Comparison of ENCODE assay signal across 9 cellular contexts in the genomic region with DNA sequence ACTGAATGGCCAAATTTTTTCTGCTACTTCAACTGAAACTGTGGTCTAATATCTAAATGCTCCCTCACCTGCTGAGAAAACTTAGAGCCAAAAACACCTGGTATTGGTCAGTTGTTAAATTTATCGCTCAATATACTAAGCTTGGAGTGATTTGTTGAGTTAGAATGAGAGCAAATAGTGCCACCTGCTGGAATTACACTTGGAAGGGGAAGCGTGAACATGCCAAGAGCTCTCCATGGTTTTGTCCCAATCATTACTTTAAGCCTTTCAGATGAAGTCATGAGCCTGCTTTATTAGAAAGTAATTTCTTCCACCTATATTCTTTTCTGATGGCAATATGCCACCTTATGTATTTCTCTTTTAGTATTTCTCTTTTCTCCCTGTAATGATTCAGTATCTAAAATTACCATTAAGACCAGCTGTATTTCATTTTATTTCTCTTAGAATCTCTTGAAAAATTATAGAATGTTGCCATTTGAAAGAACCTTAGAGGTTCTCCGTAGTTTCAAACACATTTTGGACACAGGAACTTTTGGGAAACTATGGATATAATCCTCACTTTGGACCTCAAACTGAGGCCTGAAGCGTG.
DNase-seq lines count a peak whose midpoint lies in the region; ATAC-seq and TF ChIP-seq lines count a peak whose summit lies in the region.
"Had no signal": no experiment of that assay in that cellular context is flagged by ENCODE, and none has a peak within 500 bp of the region (broad histone marks: within the 10 kb centered on the region; RNA-seq: fewer than 3 reads in every experiment).

No MANE protein-coding gene starts in this region.

- ATAC-seq in HG02588 (IDR thresholded peaks at IDR 0.05; ENCODE audit: unreplicated experiment) = no peak
- ATAC-seq in HG03095 (IDR thresholded peaks at IDR 0.05; ENCODE audit: unreplicated experiment) = no peak

- no peaks in the 10 kb centered on the region for H3K4me1 ChIP-seq in DOHH2 (ENCODE audit: control insufficient read depth, low read length)

- H3K27me3 ChIP-seq in DOHH2 (ENCODE audit: control insufficient read depth, low read length) = no peaks in the 10 kb centered on the region
- H3K27me3 ChIP-seq: neutrophil had no signal

- no peaks in the 10 kb centered on the region for H4K20me1 ChIP-seq in DOHH2 (ENCODE audit: control insufficient read depth, insufficient read depth, low read depth, low read length)

- no peaks in the 10 kb centered on the region for H3K36me3 ChIP-seq in DOHH2 (ENCODE audit: control insufficient read depth, low read length)
- H3K36me3 ChIP-seq: neutrophil had no signal

- H3K79me2 ChIP-seq in DOHH2 (ENCODE audit: control insufficient read depth, low read length) = no peaks in the 10 kb centered on the region

- no peak overlapping the region for H3K4me2 ChIP-seq in DOHH2 (ENCODE audit: low read length)

- H3K9me3 Mint-ChIP-seq in HFFc6 (peaks cover 21% of the 10 kb centered on the region), neural crest cell (peaks cover 5% of the 10 kb centered on the region)
- peaks cover 1% of the 10 kb centered on the region for H3K9me3 Mint-ChIP-seq in activated naive CD8-positive, alpha-beta T cell treated with anti-CD3 and anti-CD28 coated beads for 36 hours

- no peak overlapping the region for H3K27ac ChIP-seq in DOHH2 (ENCODE audit: low read depth, low read length)
- H3K27ac ChIP-seq: neutrophil had no signal

- TF ChIP-seq CTCF in DOHH2 (IDR thresholded peaks at IDR 0.05; ENCODE audit: low read depth, low read length, poor library complexity, severe bottlenecking) (peak; percentile 83), HFFc6 (IDR thresholded peaks at IDR 0.05) (peak; percentile 70), neural crest cell (conservative IDR thresholded peaks at IDR 0.05) (peak; percentile 73)

- H3K4me3 ChIP-seq in DOHH2 (ENCODE audit: low read length) = no peak overlapping the region

- H3K9me3 ChIP-seq in DOHH2 (ENCODE audit: control insufficient read depth, insufficient read depth, low read length) = no peaks in the 10 kb centered on the region
- H3K9me3 ChIP-seq: neutrophil had no signal

- H3K36me3 Mint-ChIP-seq in HFFc6 (ENCODE audit: low read depth) = no peaks in the 10 kb centered on the region
- no peaks in the 10 kb centered on the region for H3K36me3 Mint-ChIP-seq in neural crest cell (ENCODE audit: low read depth)
- H3K36me3 Mint-ChIP-seq in activated naive CD8-positive, alpha-beta T cell treated with anti-CD3 and anti-CD28 coated beads for 36 hours = no peaks in the 10 kb centered on the region

- H3K27me3 Mint-ChIP-seq in HFFc6 (ENCODE audit: insufficient read depth) (no peaks in the 10 kb centered on the region; the same call in none of the 2 replicates), neural crest cell (ENCODE audit: low read depth) (no peaks in the 10 kb centered on the region)
- peaks cover 3% of the 10 kb centered on the region for H3K27me3 Mint-ChIP-seq in activated naive CD8-positive, alpha-beta T cell treated with anti-CD3 and anti-CD28 coated beads for 36 hours

- peak; percentile 11 for DNase-seq in HFFc6
- DNase-seq in NCI-H526 treated with DMSO at 0.1 percent for 48 hours (lab: John Stamatoyannopoulos, UW) = peak; percentile 8
- peak; percentile 62 for DNase-seq in dedifferentiated amniotic fluid mesenchymal stem cell (ENCODE audit: extremely low spot score)
- DNase-seq in neural crest cell (ENCODE audit: low read depth, low spot score) = peak; percentile 25
- no peak for DNase-seq in activated naive CD8-positive, alpha-beta T cell treated with anti-CD3 and anti-CD28 coated beads for 36 hours

- no peaks in the 10 kb centered on the region for H3K9me2 ChIP-seq in DOHH2 (replicated peaks; ENCODE audit: control insufficient read depth, low read length)

- no peak overlapping the region for H3K4me3 Mint-ChIP-seq in HFFc6
- H3K4me3 Mint-ChIP-seq in neural crest cell = no peak overlapping the region
- H3K4me3 Mint-ChIP-seq in activated naive CD8-positive, alpha-beta T cell treated with anti-CD3 and anti-CD28 coated beads for 36 hours = no peak overlapping the region

- H3F3A ChIP-seq in DOHH2 (ENCODE audit: control insufficient read depth, insufficient read depth) = no peaks in the 10 kb centered on the region

- no peaks in the 10 kb centered on the region for H3K4me1 Mint-ChIP-seq in HFFc6 (ENCODE audit: low read depth)
- H3K4me1 Mint-ChIP-seq in neural crest cell = peaks cover 26% of the 10 kb centered on the region
- no peaks in the 10 kb centered on the region for H3K4me1 Mint-ChIP-seq in activated naive CD8-positive, alpha-beta T cell treated with anti-CD3 and anti-CD28 coated beads for 36 hours

- H3K27ac Mint-ChIP-seq in HFFc6 (no peak overlapping the region), neural crest cell (ENCODE audit: unreplicated experiment) (no peak overlapping the region)
- H3K27ac Mint-ChIP-seq in activated naive CD8-positive, alpha-beta T cell treated with anti-CD3 and anti-CD28 coated beads for 36 hours = no peak overlapping the region
